In genomic region chr4:77349361-77349760, GRCh38 we compare ENCODE assay signal across 34 cellular contexts.
"Had no signal": no experiment of that assay in that cellular context is flagged by ENCODE, and none has a peak within 500 bp of the region (broad histone marks: within the 10 kb centered on the region; RNA-seq: fewer than 3 reads in every experiment).

No MANE protein-coding gene starts in this region.

- H3K27me3 ChIP-seq: ascending aorta, foreskin keratinocyte, heart left ventricle, neutrophil, uterus had no signal

- H3K4me1 Mint-ChIP-seq: activated naive CD4-positive, alpha-beta T cell treated with anti-CD3 and anti-CD28 coated beads, Interleukin-2, amount 10 ng/mL, durations not matched to agents 7 days and 5 days; activated naive CD8-positive, alpha-beta T cell treated with anti-CD3 and anti-CD28 coated beads, Interleukin-2, amount 10 ng/mL, durations not matched to agents 7 days and 5 days; brain; immature natural killer cell; mesothelial cell of epicardium; nephron progenitor cell; stimulated activated effector memory CD8-positive, alpha-beta T cell treated with anti-CD3 and anti-CD28 coated beads, Interleukin-12 subunit alpha, Interleukin-12 subunit beta, amount 100 ng/mL, for 72 hours had no signal

- ATAC-seq: esophagus mucosa; heart left ventricle; sciatic nerve; stimulated activated effector memory CD8-positive, alpha-beta T cell treated with anti-CD3 and anti-CD28 coated beads, Interleukin-12 subunit alpha, Interleukin-12 subunit beta, amount 100 ng/mL, for 72 hours had no signal

- H3K4me1 ChIP-seq: ascending aorta, heart left ventricle, prostate gland, uterus had no signal

- H3K27ac Mint-ChIP-seq: activated CD4-positive, alpha-beta memory T cell treated with anti-CD3 and anti-CD28 coated beads for 36 hours; activated naive CD4-positive, alpha-beta T cell treated with anti-CD3 and anti-CD28 coated beads, Interleukin-2, amount 10 ng/mL, durations not matched to agents 7 days and 5 days; activated naive CD8-positive, alpha-beta T cell treated with anti-CD3 and anti-CD28 coated beads, Interleukin-2, amount 10 ng/mL, durations not matched to agents 7 days and 5 days; brain; immature natural killer cell; mesothelial cell of epicardium; naive B cell; nephron progenitor cell; stimulated activated effector memory CD8-positive, alpha-beta T cell treated with anti-CD3 and anti-CD28 coated beads, Interleukin-12 subunit alpha, Interleukin-12 subunit beta, amount 100 ng/mL, for 72 hours; stimulated activated naive CD8-positive, alpha-beta T cell treated with anti-CD3 and anti-CD28 coated beads, Interleukin-15, Interleukin-2, amounts not matched to agents 100 ng/mL and 50 ng/mL, for 24 hours; type B pancreatic cell had no signal

- H3K9me3 ChIP-seq: ascending aorta, heart left ventricle, neutrophil, prostate gland, thoracic aorta, uterus had no signal

- H3K4me3 ChIP-seq: ascending aorta, heart left ventricle, prostate gland, skin epidermis, thoracic aorta, uterus had no signal

- H3K27me3 Mint-ChIP-seq: activated naive CD4-positive, alpha-beta T cell treated with anti-CD3 and anti-CD28 coated beads, Interleukin-2, amount 10 ng/mL, durations not matched to agents 7 days and 5 days; brain had no signal

- H3K4me3 Mint-ChIP-seq: activated CD4-positive, alpha-beta memory T cell treated with anti-CD3 and anti-CD28 coated beads for 36 hours; activated naive CD4-positive, alpha-beta T cell treated with anti-CD3 and anti-CD28 coated beads, Interleukin-2, amount 10 ng/mL, durations not matched to agents 7 days and 5 days; activated naive CD8-positive, alpha-beta T cell treated with anti-CD3 and anti-CD28 coated beads, Interleukin-2, amount 10 ng/mL, durations not matched to agents 7 days and 5 days; brain; immature natural killer cell; mesothelial cell of epicardium; naive B cell; nephron progenitor cell; stimulated activated effector memory CD8-positive, alpha-beta T cell treated with anti-CD3 and anti-CD28 coated beads, Interleukin-12 subunit alpha, Interleukin-12 subunit beta, amount 100 ng/mL, for 72 hours; stimulated activated naive CD8-positive, alpha-beta T cell treated with anti-CD3 and anti-CD28 coated beads, Interleukin-15, Interleukin-2, amounts not matched to agents 100 ng/mL and 50 ng/mL, for 24 hours; type B pancreatic cell had no signal

- H3K9me3 Mint-ChIP-seq: activated CD4-positive, alpha-beta memory T cell treated with anti-CD3 and anti-CD28 coated beads for 36 hours; activated naive CD4-positive, alpha-beta T cell treated with anti-CD3 and anti-CD28 coated beads, Interleukin-2, amount 10 ng/mL, durations not matched to agents 7 days and 5 days; activated naive CD8-positive, alpha-beta T cell treated with anti-CD3 and anti-CD28 coated beads, Interleukin-2, amount 10 ng/mL, durations not matched to agents 7 days and 5 days; brain; mesothelial cell of epicardium; naive B cell; nephron progenitor cell; stimulated activated effector memory CD8-positive, alpha-beta T cell treated with anti-CD3 and anti-CD28 coated beads, Interleukin-12 subunit alpha, Interleukin-12 subunit beta, amount 100 ng/mL, for 72 hours; stimulated activated naive CD8-positive, alpha-beta T cell treated with anti-CD3 and anti-CD28 coated beads, Interleukin-15, Interleukin-2, amounts not matched to agents 100 ng/mL and 50 ng/mL, for 24 hours had no signal

- H3K36me3 Mint-ChIP-seq: activated CD4-positive, alpha-beta memory T cell treated with anti-CD3 and anti-CD28 coated beads for 36 hours; activated naive CD4-positive, alpha-beta T cell treated with anti-CD3 and anti-CD28 coated beads, Interleukin-2, amount 10 ng/mL, durations not matched to agents 7 days and 5 days; activated naive CD8-positive, alpha-beta T cell treated with anti-CD3 and anti-CD28 coated beads, Interleukin-2, amount 10 ng/mL, durations not matched to agents 7 days and 5 days; brain; immature natural killer cell; mesothelial cell of epicardium; naive B cell; stimulated activated effector memory CD8-positive, alpha-beta T cell treated with anti-CD3 and anti-CD28 coated beads, Interleukin-12 subunit alpha, Interleukin-12 subunit beta, amount 100 ng/mL, for 72 hours; type B pancreatic cell had no signal

- FAIRE-seq: endothelial cell of umbilical vein, kidney had no signal

- DNase-seq: activated CD4-positive, alpha-beta memory T cell treated with anti-CD3 and anti-CD28 coated beads for 36 hours; activated CD4-positive, alpha-beta T cell treated with anti-CD3 and anti-CD28 coated beads for 48 hours; activated CD4-positive, CD25-positive, alpha-beta regulatory T cell; activated CD8-positive, alpha-beta memory T cell treated with anti-CD3 and anti-CD28 coated beads, Interleukin-2, amount 50 U/mL, for 4 hours; activated gamma-delta T cell; activated naive CD4-positive, alpha-beta T cell treated with anti-CD3 and anti-CD28 coated beads, Interleukin-2, amount 10 ng/mL, durations not matched to agents 7 days and 5 days; activated naive CD8-positive, alpha-beta T cell treated with anti-CD3 and anti-CD28 coated beads, Interleukin-2, amount 10 ng/mL, durations not matched to agents 7 days and 5 days; activated T-cell treated with anti-CD3 and anti-CD28 coated beads, Interleukin-2, amount 50 U/mL, for 1 hour; caudate nucleus; heart left ventricle; hypothalamus; immature natural killer cell; kidney; left colon; naive B cell; nephron progenitor cell; retina; stimulated activated CD4-positive, alpha-beta T cell treated with anti-CD3 and anti-CD28 coated beads, Interleukin-12 subunit alpha, Interleukin-12 subunit beta, amount 100 ng/mL, for 4 hours; stimulated activated CD4-positive, alpha-beta T cell treated with anti-CD3 and anti-CD28 coated beads, Interleukin-4, amount 100 ng/mL, for 1 hour; uterus had no signal

- H3K36me3 ChIP-seq: ascending aorta, heart left ventricle, neutrophil, prostate gland, thoracic aorta, uterus had no signal

- H3K27ac ChIP-seq: ascending aorta, foreskin keratinocyte, heart left ventricle, neutrophil, prostate gland, skin epidermis, thoracic aorta, uterus had no signal
